Comparison of ENCODE assay signal across 9 cellular contexts in the genomic region with DNA sequence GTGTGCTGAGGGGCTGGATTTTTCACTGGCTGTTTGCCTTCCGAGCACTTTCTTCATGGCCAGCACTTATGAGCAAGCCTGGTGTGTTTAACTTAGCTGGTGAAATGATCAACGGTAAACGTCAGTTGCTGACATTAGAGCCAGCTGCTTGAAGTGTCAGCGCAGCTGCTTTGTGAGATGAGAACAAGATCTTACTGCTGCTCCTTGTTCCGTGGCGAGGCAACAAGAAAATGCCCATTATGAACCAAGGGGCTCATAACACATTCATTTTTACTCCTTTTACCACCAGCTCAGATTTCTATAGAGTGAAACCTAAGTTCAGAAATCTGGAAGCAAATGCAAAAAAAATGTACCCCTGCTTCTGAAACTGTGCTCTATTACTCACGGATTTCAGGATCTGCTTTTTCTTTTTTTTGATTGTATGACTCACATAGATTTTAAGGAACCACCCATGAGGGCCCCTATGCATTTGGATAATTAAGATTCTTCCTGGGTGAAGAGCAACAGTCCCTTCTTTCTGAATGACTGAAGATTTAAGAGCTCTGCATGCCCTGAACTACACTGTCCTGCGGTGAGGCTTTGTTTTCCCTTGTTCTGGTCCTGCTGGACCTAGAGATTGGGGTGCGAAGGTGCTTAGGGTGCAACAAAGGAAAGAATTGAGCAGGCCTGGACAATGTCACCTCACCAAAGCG.
DNase-seq lines count a peak whose midpoint lies in the region; ATAC-seq and TF ChIP-seq lines count a peak whose summit lies in the region.
"Had no signal": no experiment of that assay in that cellular context is flagged by ENCODE, and none has a peak within 500 bp of the region (broad histone marks: within the 10 kb centered on the region; RNA-seq: fewer than 3 reads in every experiment).

No MANE protein-coding gene starts in this region.

- H3K4me3 Mint-ChIP-seq in stimulated activated effector memory CD8-positive, alpha-beta T cell treated with anti-CD3 and anti-CD28 coated beads, Interleukin-12 subunit alpha, Interleukin-12 subunit beta, amount 100 ng/mL, for 72 hours: no peak overlapping the region
- H3K4me3 Mint-ChIP-seq: central memory CD8-positive, alpha-beta T cell had no signal

- H3K36me3 Mint-ChIP-seq in stimulated activated effector memory CD8-positive, alpha-beta T cell treated with anti-CD3 and anti-CD28 coated beads, Interleukin-12 subunit alpha, Interleukin-12 subunit beta, amount 100 ng/mL, for 72 hours: no peaks in the 10 kb centered on the region

- H3K9me3 Mint-ChIP-seq in stimulated activated effector memory CD8-positive, alpha-beta T cell treated with anti-CD3 and anti-CD28 coated beads, Interleukin-12 subunit alpha, Interleukin-12 subunit beta, amount 100 ng/mL, for 72 hours: no peaks in the 10 kb centered on the region
- H3K9me3 Mint-ChIP-seq: central memory CD8-positive, alpha-beta T cell had no signal

- ATAC-seq in left ventricle myocardium superior: peak; percentile 71
- ATAC-seq in stimulated activated effector memory CD8-positive, alpha-beta T cell treated with anti-CD3 and anti-CD28 coated beads, Interleukin-12 subunit alpha, Interleukin-12 subunit beta, amount 100 ng/mL, for 72 hours: peak; percentile 38
- ATAC-seq in HG03095 (IDR thresholded peaks at IDR 0.05; ENCODE audit: unreplicated experiment): no peak
- no peak for ATAC-seq in GM21619 (IDR thresholded peaks at IDR 0.05; ENCODE audit: unreplicated experiment)

- H3K4me1 Mint-ChIP-seq in stimulated activated effector memory CD8-positive, alpha-beta T cell treated with anti-CD3 and anti-CD28 coated beads, Interleukin-12 subunit alpha, Interleukin-12 subunit beta, amount 100 ng/mL, for 72 hours: peaks cover 8% of the 10 kb centered on the region
- H3K4me1 Mint-ChIP-seq: central memory CD8-positive, alpha-beta T cell had no signal

- no peak for TF ChIP-seq CTCF in AG09319 (IDR thresholded peaks at IDR 0.05; ENCODE audit: low read depth, low read length)

- no peak overlapping the region for H3K27ac Mint-ChIP-seq in stimulated activated effector memory CD8-positive, alpha-beta T cell treated with anti-CD3 and anti-CD28 coated beads, Interleukin-12 subunit alpha, Interleukin-12 subunit beta, amount 100 ng/mL, for 72 hours

- DNase-seq in AG09319 (ENCODE audit: extremely low read depth, low read depth) (peak; percentile 40), LHCN-M2 (ENCODE audit: low read depth) (peak; percentile 97), SIG-M5 treated with dmso at 0.1 percent for 504 hours (lab: John Stamatoyannopoulos, UW; ENCODE audit: unreplicated experiment) (peak; percentile 89), left ventricle myocardium superior (no peak)
- no peak for DNase-seq in stimulated activated effector memory CD8-positive, alpha-beta T cell treated with anti-CD3 and anti-CD28 coated beads, Interleukin-12 subunit alpha, Interleukin-12 subunit beta, amount 100 ng/mL, for 72 hours (ENCODE audit: low spot score in 2 of 2)
- no peak for DNase-seq in activated effector memory CD4-positive, alpha-beta T cell treated with anti-CD3 and anti-CD28 coated beads, Interleukin-2, amount 50 U/mL, for 16 hours

- intact Hi-C loops in left ventricle myocardium superior (cut with micrococcal nuclease): no loop called here

Comparison
In these comparisons a context has a peak if more than half of its experiments do, and no peak if none do; other contexts are left out.
1. DNase-seq: peak in AG09319 (single experiment), LHCN-M2 (single experiment) and SIG-M5 treated with dmso at 0.1 percent for 504 hours (single experiment); none in left ventricle myocardium superior (single experiment), stimulated activated effector memory CD8-positive, alpha-beta T cell treated with anti-CD3 and anti-CD28 coated beads, Interleukin-12 subunit alpha, Interleukin-12 subunit beta, amount 100 ng/mL, for 72 hours (0 of 2) and activated effector memory CD4-positive, alpha-beta T cell treated with anti-CD3 and anti-CD28 coated beads, Interleukin-2, amount 50 U/mL, for 16 hours (single experiment).
2. ATAC-seq: peak in left ventricle myocardium superior (single experiment) and stimulated activated effector memory CD8-positive, alpha-beta T cell treated with anti-CD3 and anti-CD28 coated beads, Interleukin-12 subunit alpha, Interleukin-12 subunit beta, amount 100 ng/mL, for 72 hours (single experiment); none in HG03095 (single experiment) and GM21619 (single experiment).